10 cellular contexts compared by ENCODE assay signal in genomic region chr7:112556633-112557032, GRCh38.
DNase-seq lines count a peak whose midpoint lies in the region; ATAC-seq and TF ChIP-seq lines count a peak whose summit lies in the region.
"Had no signal": no experiment of that assay in that cellular context is flagged by ENCODE, and none has a peak within 500 bp of the region (broad histone marks: within the 10 kb centered on the region; RNA-seq: fewer than 3 reads in every experiment).

No MANE protein-coding gene starts in this region.

- no peaks in the 10 kb centered on the region for H3K9me2 ChIP-seq in OCI-LY1 (ENCODE audit: low read depth, low read length)

- H4K20me1 ChIP-seq in OCI-LY1 (ENCODE audit: insufficient read depth, low read length) = no peaks in the 10 kb centered on the region
- H4K20me1 ChIP-seq: BLaER1 had no signal

- TF ChIP-seq CTCF in MCF 10A (IDR thresholded peaks at IDR 0.05; ENCODE audit: unreplicated experiment) (no peak), breast epithelium (IDR thresholded peaks at IDR 0.05) (no peak), OCI-LY1 (IDR thresholded peaks at IDR 0.05; ENCODE audit: low read length) (no peak), tibial nerve (IDR thresholded peaks at IDR 0.05) (no peak)

- H3K4me2 ChIP-seq in OCI-LY1 (ENCODE audit: low read length) = no peak overlapping the region
- H3K4me2 ChIP-seq: BLaER1 had no signal

- BruUV-seq in MCF 10A (replicated peaks; lab: Mats Ljungman, UMichigan) = no TSS peak

- no peaks in the 10 kb centered on the region for H3K4me1 ChIP-seq in breast epithelium
- peaks cover 5% of the 10 kb centered on the region for H3K4me1 ChIP-seq in OCI-LY1 (ENCODE audit: insufficient read depth, low read length, severe bottlenecking)
- H3K4me1 ChIP-seq in tibial nerve = no peaks in the 10 kb centered on the region
- H3K4me1 ChIP-seq: BLaER1 had no signal

- DNase-seq in MCF 10A (ENCODE audit: unreplicated experiment) = peak; percentile 65
- DNase-seq in breast epithelium (ENCODE audit: low spot score in 2 of 2) = no peak
- no peak for DNase-seq in stimulated activated naive B cell treated with anti-CD40 and anti-IgM and Interleukin-4, amounts not matched to agents 10 μg/mL and 1 μg/mL and 100 μg/mL, for 72 hours
- no peak for DNase-seq in KG1 (lab: John Stamatoyannopoulos, UW)
- no peak for DNase-seq in tibial nerve (ENCODE audit: low spot score in 2 of 2)
- DNase-seq in COLO829 (ENCODE audit: low spot score) = no peak

- ATAC-seq in HG02981 (IDR thresholded peaks at IDR 0.05; ENCODE audit: unreplicated experiment) = peak; percentile 94
- ATAC-seq in stimulated activated naive B cell treated with anti-CD40 and anti-IgM and Interleukin-4, amounts not matched to agents 10 μg/mL and 1 μg/mL and 100 μg/mL, for 72 hours (replicated peaks) = peak; percentile 97 to 99

- TF ChIP-seq POLR2A in breast epithelium (IDR thresholded peaks at IDR 0.05) (no peak), tibial nerve (IDR thresholded peaks at IDR 0.05) (no peak)

- no peaks in the 10 kb centered on the region for H3F3A ChIP-seq in OCI-LY1 (ENCODE audit: insufficient read depth, low read length)

- H3K27ac ChIP-seq in breast epithelium (no peak overlapping the region), OCI-LY1 (ENCODE audit: low read depth, low read length, poor library complexity, severe bottlenecking) (peak overlapping the region; percentile 8), tibial nerve (no peak overlapping the region)
- H3K27ac ChIP-seq: BLaER1 had no signal

- no peak overlapping the region for H3K9ac ChIP-seq in OCI-LY1 (ENCODE audit: low read length)
- H3K9ac ChIP-seq: BLaER1 had no signal

- CTCF ChIA-PET in MCF 10A (lab: Yijun Ruan, JAX) = interaction anchor here (0.6 to 3.5 kb wide), 4 partner anchors 13 to 342 kb away, joined by 3 to 11 read pairs (median 4); no protein-coding TSS in a partner anchor

- H3K36me3 ChIP-seq in breast epithelium (no peaks in the 10 kb centered on the region), OCI-LY1 (ENCODE audit: insufficient read depth, low read length) (no peaks in the 10 kb centered on the region), tibial nerve (no peaks in the 10 kb centered on the region)
- H3K36me3 ChIP-seq: BLaER1 had no signal

- H3K27me3 ChIP-seq in breast epithelium = no peaks in the 10 kb centered on the region
- H3K27me3 ChIP-seq in OCI-LY1 (ENCODE audit: insufficient read depth, low read length) = no peaks in the 10 kb centered on the region
- no peaks in the 10 kb centered on the region for H3K27me3 ChIP-seq in tibial nerve
- H3K27me3 ChIP-seq: BLaER1 had no signal

- H3K79me2 ChIP-seq in OCI-LY1 (ENCODE audit: insufficient read depth, low read length) = no peaks in the 10 kb centered on the region

- H3K4me1 Mint-ChIP-seq in MCF 10A (ENCODE audit: insufficient read depth, unreplicated experiment) = peaks cover 8% of the 10 kb centered on the region
- peaks cover 12 to 14% of the 10 kb centered on the region in 2 donors for H3K4me1 Mint-ChIP-seq in stimulated activated naive B cell treated with anti-CD40 and anti-IgM and Interleukin-4, amounts not matched to agents 10 μg/mL and 1 μg/mL and 100 μg/mL, for 72 hours

- 91 to 100% methylated on average over 1 of the region's 1 CpG for whole genome bisulfite sequencing in tibial nerve, 2 donors

- H3K27ac Mint-ChIP-seq in MCF 10A (ENCODE audit: low read depth, unreplicated experiment) = no peak overlapping the region
- H3K27ac Mint-ChIP-seq in stimulated activated naive B cell treated with anti-CD40 and anti-IgM and Interleukin-4, amounts not matched to agents 10 μg/mL and 1 μg/mL and 100 μg/mL, for 72 hours = no peak overlapping the region
- H3K27ac Mint-ChIP-seq: dendritic cell treated with granulocyte-macrophage colony-stimulating factor and Interleukin-4, amounts not matched to agents 40 ng/mL and 50 ng/mL, for 4 days had no signal

- no peak for TF ChIP-seq EP300 in tibial nerve (IDR thresholded peaks at IDR 0.05)

- H3K9me3 Mint-ChIP-seq in MCF 10A (ENCODE audit: unreplicated experiment) = no peaks in the 10 kb centered on the region
- no peaks in the 10 kb centered on the region for H3K9me3 Mint-ChIP-seq in stimulated activated naive B cell treated with anti-CD40 and anti-IgM and Interleukin-4, amounts not matched to agents 10 μg/mL and 1 μg/mL and 100 μg/mL, for 72 hours
- H3K9me3 Mint-ChIP-seq: dendritic cell treated with granulocyte-macrophage colony-stimulating factor and Interleukin-4, amounts not matched to agents 40 ng/mL and 50 ng/mL, for 4 days had no signal

- H3K4me3 ChIP-seq in breast epithelium = no peak overlapping the region
- no peak overlapping the region for H3K4me3 ChIP-seq in OCI-LY1 (ENCODE audit: low read depth, low read length, poor library complexity, severe bottlenecking)
- H3K4me3 ChIP-seq in tibial nerve = no peak overlapping the region
- H3K4me3 ChIP-seq: BLaER1 had no signal

- H3K36me3 Mint-ChIP-seq in MCF 10A (ENCODE audit: insufficient read depth, unreplicated experiment) = no peaks in the 10 kb centered on the region
- H3K36me3 Mint-ChIP-seq in stimulated activated naive B cell treated with anti-CD40 and anti-IgM and Interleukin-4, amounts not matched to agents 10 μg/mL and 1 μg/mL and 100 μg/mL, for 72 hours = no peaks in the 10 kb centered on the region

- no peak overlapping the region for H2AFZ ChIP-seq in OCI-LY1 (ENCODE audit: low read length)

- intact Hi-C loops in MCF 10A (cut with micrococcal nuclease) (loop anchor here (5.0 to 10.0 kb wide), 2 partner anchors 571 to 1158 kb away; no protein-coding TSS in a partner anchor), breast epithelium (cut with DNase I; ENCODE audit: low total_unique reads) (no loop called here)

- H3K4me3 Mint-ChIP-seq in MCF 10A (ENCODE audit: unreplicated experiment) = no peak overlapping the region
- no peak overlapping the region for H3K4me3 Mint-ChIP-seq in stimulated activated naive B cell treated with anti-CD40 and anti-IgM and Interleukin-4, amounts not matched to agents 10 μg/mL and 1 μg/mL and 100 μg/mL, for 72 hours
- H3K4me3 Mint-ChIP-seq: dendritic cell treated with granulocyte-macrophage colony-stimulating factor and Interleukin-4, amounts not matched to agents 40 ng/mL and 50 ng/mL, for 4 days had no signal

- POLR2A ChIA-PET in MCF 10A (lab: Yijun Ruan, JAX) = interaction anchor here (0.8 to 1.5 kb wide), 2 partner anchors 77 to 345 kb away, joined by 3 to 4 read pairs; no protein-coding TSS in a partner anchor

- H3K9me3 ChIP-seq in breast epithelium (no peaks in the 10 kb centered on the region), OCI-LY1 (ENCODE audit: low read length) (no peaks in the 10 kb centered on the region), tibial nerve (no peaks in the 10 kb centered on the region)
- H3K9me3 ChIP-seq: BLaER1 had no signal

- H3K27me3 Mint-ChIP-seq in MCF 10A (ENCODE audit: insufficient read depth, unreplicated experiment) = no peaks in the 10 kb centered on the region
- peaks cover 15 to 17% of the 10 kb centered on the region in 2 donors for H3K27me3 Mint-ChIP-seq in stimulated activated naive B cell treated with anti-CD40 and anti-IgM and Interleukin-4, amounts not matched to agents 10 μg/mL and 1 μg/mL and 100 μg/mL, for 72 hours
- H3K27me3 Mint-ChIP-seq: dendritic cell treated with granulocyte-macrophage colony-stimulating factor and Interleukin-4, amounts not matched to agents 40 ng/mL and 50 ng/mL, for 4 days had no signal
